ENCODE assay signal across 8 cellular contexts in the genomic region with DNA sequence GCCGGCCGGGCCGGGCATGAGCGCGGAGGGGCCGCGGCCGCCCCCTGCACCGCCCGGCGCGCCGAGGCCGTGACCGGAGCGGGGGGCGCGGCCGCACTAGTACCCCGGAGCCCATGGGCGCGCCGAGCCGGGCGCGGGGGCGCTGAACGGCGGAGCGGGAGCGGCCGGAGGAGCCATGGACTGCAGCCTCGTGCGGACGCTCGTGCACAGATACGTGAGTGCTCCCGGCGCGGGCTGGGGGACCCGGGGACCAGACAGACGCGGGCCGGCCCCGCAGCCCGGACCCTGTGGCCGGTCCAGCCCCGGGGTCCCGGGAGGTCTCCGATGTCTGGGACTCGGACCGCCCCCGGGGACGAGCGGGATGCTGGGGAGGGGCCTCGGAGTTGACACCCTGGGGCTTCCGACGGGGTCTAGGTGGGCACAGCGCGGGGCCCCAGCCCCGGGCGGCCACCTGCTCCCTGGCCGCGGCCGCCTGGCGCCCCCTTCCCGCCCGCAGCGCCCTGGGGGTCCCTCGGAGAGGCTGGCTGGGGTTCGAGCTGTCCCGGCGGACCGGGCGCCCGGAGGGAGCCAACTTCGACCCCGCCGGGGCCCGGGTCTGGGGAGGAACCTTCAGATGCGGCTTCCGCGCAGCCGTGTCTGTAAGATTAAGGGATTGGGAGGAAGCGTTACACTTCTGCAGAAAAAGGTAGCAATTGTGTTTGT. TPM values are rescaled to one million over a fixed set of nuclear protein-coding genes. Genes with fewer than 3 reads are reported as not detected.
DNase-seq lines count a peak whose midpoint lies in the region; ATAC-seq and TF ChIP-seq lines count a peak whose summit lies in the region.

No MANE protein-coding gene starts in this region.

- in situ Hi-C loops in Caki2 (cut with HindIII; ENCODE audit: low pct_unique_long_range_greater_than_20kb, low sequenced_read_pairs): no loop called here

- peak overlapping the region; percentile 66 to 81 for H3K9ac ChIP-seq in stomach smooth muscle (ENCODE audit: low read length in 2 of 2)

- peaks cover 2% of the 10 kb centered on the region for H3K36me3 Mint-ChIP-seq in T-helper 1 cell treated with Interleukin-12 subunit alpha and Interleukin-12 subunit beta and Interleukin-4 antibody, amounts not matched to agents 30 μg/mL and 1 μg/mL, for 36 hours (ENCODE audit: low read depth)

- H3K27me3 ChIP-seq in stomach smooth muscle (ENCODE audit: control insufficient read depth in 1 of 2, insufficient read depth in 2 of 2, low read length in 2 of 2): no peaks in the 10 kb centered on the region

- no peaks in the 10 kb centered on the region for H3K9me3 ChIP-seq in stomach smooth muscle (ENCODE audit: control insufficient read depth in 2 of 2, low read length in 2 of 2)

- H3K9me3 Mint-ChIP-seq in T-helper 1 cell treated with Interleukin-12 subunit alpha and Interleukin-12 subunit beta and Interleukin-4 antibody, amounts not matched to agents 30 μg/mL and 1 μg/mL, for 36 hours: no peaks in the 10 kb centered on the region

- H3K4me1 ChIP-seq in stomach smooth muscle (ENCODE audit: control insufficient read depth, insufficient read depth, low read length): peaks cover 39% of the 10 kb centered on the region

- DNase-seq in Caki2 (ENCODE audit: low read depth) (peak; percentile 32), coronary artery (ENCODE audit: low spot score) (peak; percentile 73), lung microvascular endothelial cell (ENCODE audit: low read depth in 2 of 2) (peak; percentile 44 to 63), LoVo (ENCODE audit: low spot score) (no peak)

- peak; percentile 31 for ATAC-seq in GM19372 (IDR thresholded peaks at IDR 0.05; ENCODE audit: low read depth, unreplicated experiment)
- ATAC-seq in HG03354 (IDR thresholded peaks at IDR 0.05; ENCODE audit: poor library complexity, severe bottlenecking, unreplicated experiment): peak; percentile 36

- peak overlapping the region; percentile 83 for H3K4me3 Mint-ChIP-seq in T-helper 1 cell treated with Interleukin-12 subunit alpha and Interleukin-12 subunit beta and Interleukin-4 antibody, amounts not matched to agents 30 μg/mL and 1 μg/mL, for 36 hours

- no peaks in the 10 kb centered on the region for H3K36me3 ChIP-seq in stomach smooth muscle (ENCODE audit: control insufficient read depth in 2 of 2, insufficient read depth in 2 of 2, low read length in 2 of 2)

- no peaks in the 10 kb centered on the region for H3K27me3 Mint-ChIP-seq in T-helper 1 cell treated with Interleukin-12 subunit alpha and Interleukin-12 subunit beta and Interleukin-4 antibody, amounts not matched to agents 30 μg/mL and 1 μg/mL, for 36 hours (ENCODE audit: low read depth)

- H3K27ac ChIP-seq in coronary artery (peak overlapping the region; percentile 72 to 93), stomach smooth muscle (ENCODE audit: low read length) (peak overlapping the region; percentile 64)

- no peak for TF ChIP-seq CTCF in coronary artery (IDR thresholded peaks at IDR 0.05)

- peaks cover 51% of the 10 kb centered on the region for H3K4me1 Mint-ChIP-seq in T-helper 1 cell treated with Interleukin-12 subunit alpha and Interleukin-12 subunit beta and Interleukin-4 antibody, amounts not matched to agents 30 μg/mL and 1 μg/mL, for 36 hours (ENCODE audit: low read depth)

- peak overlapping the region; percentile 92 for H3K4me3 ChIP-seq in coronary artery
- H3K4me3 ChIP-seq in stomach smooth muscle (ENCODE audit: low read length in 2 of 2): peak overlapping the region; percentile 68 to 78

- H3K27ac Mint-ChIP-seq in T-helper 1 cell treated with Interleukin-12 subunit alpha and Interleukin-12 subunit beta and Interleukin-4 antibody, amounts not matched to agents 30 μg/mL and 1 μg/mL, for 36 hours: peak overlapping the region; percentile 71

RNA-seq across cellular contexts. Expression of gene ATP11A, which starts 0.6 kb away (rescaled TPM):
- total RNA-seq in Caki2 (2014; rRNA removed; shearing (Covaris generic); ENCODE audit: low replicate concordance): 1.2 and 3.5 TPM in 2 replicates
- total RNA-seq in lung microvascular endothelial cell: 10.9 and 18.8 TPM in 2 replicates
